1 cellular context compared by ENCODE assay signal in the genomic region with DNA sequence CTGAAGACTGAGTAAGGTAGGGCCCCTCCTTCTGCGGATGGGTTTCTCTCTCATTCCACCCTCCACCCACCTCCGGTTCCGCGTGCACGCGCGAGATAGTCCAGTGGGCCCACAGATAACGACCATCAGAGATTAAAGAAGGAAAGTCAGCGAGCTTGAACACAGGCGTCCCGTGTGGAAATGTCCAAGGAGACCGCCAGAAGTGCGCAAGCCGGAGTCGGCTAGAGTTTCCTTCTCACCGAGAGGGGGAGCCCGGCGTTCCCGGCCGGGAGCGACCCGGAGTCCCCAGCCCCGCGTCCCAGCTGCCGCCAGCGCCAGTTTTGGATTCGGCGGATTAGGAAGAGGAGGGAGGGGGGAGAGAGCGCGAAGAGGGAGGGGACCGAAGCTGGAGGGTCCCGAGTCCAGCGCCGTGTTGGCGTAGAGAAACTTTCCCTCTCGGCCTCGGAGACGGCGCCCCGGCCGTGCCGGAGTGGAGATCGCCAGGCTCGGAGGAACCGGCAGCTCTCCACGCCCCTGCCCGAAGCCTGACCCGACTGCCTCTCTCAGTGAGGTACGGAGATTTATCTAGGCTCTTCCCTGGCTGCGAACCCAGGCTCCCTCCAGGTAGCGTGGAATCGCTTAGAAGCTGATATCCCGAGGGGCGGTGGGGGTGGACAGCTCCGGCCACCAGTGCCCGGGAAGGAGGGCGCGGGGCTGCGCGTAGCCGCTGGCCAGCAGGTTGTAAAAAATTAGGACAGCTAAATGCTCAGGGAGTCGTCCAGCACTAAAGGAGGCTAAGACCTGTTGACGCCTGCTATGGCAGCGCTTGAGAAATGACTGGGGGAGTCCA.
TF ChIP-seq lines count a peak whose summit lies in the region.

A gene with protein sequence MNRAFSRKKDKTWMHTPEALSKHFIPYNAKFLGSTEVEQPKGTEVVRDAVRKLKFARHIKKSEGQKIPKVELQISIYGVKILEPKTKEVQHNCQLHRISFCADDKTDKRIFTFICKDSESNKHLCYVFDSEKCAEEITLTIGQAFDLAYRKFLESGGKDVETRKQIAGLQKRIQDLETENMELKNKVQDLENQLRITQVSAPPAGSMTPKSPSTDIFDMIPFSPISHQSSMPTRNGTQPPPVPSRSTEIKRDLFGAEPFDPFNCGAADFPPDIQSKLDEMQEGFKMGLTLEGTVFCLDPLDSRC (plus strand): TSS at position 258 of the 829 bp plus-strand sequence. CDS start 185,829 bp downstream, outside the sequence.

TF ChIP-seq in HepG2, 621 proteins besides CTCF, POLR2A, EP300 and RAD21 (continued from another document and continues in another):
- TF ChIP-seq, protein P1, sequence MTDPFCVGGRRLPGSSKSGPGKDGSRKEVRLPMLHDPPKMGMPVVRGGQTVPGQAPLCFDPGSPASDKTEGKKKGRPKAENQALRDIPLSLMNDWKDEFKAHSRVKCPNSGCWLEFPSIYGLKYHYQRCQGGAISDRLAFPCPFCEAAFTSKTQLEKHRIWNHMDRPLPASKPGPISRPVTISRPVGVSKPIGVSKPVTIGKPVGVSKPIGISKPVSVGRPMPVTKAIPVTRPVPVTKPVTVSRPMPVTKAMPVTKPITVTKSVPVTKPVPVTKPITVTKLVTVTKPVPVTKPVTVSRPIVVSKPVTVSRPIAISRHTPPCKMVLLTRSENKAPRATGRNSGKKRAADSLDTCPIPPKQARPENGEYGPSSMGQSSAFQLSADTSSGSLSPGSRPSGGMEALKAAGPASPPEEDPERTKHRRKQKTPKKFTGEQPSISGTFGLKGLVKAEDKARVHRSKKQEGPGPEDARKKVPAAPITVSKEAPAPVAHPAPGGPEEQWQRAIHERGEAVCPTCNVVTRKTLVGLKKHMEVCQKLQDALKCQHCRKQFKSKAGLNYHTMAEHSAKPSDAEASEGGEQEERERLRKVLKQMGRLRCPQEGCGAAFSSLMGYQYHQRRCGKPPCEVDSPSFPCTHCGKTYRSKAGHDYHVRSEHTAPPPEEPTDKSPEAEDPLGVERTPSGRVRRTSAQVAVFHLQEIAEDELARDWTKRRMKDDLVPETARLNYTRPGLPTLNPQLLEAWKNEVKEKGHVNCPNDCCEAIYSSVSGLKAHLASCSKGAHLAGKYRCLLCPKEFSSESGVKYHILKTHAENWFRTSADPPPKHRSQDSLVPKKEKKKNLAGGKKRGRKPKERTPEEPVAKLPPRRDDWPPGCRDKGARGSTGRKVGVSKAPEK (CRISPR knock-in tag; IDR thresholded peaks at IDR 0.05; ENCODE audit: borderline replicate concordance) = 0 out of 2 replicates have a peak, but pooled peaks have one; percentile 29
- TF ChIP-seq WIZ (CRISPR knock-in tag; IDR thresholded peaks at IDR 0.05) (no peak), ISX (CRISPR knock-in tag; conservative IDR thresholded peaks at IDR 0.05) (no peak), SMAD1 (CRISPR knock-in tag; IDR thresholded peaks at IDR 0.05; ENCODE audit: borderline replicate concordance, low read depth) (no peak), SSRP1 (CRISPR knock-in tag; IDR thresholded peaks at IDR 0.05) (no peak), STAG1 (CRISPR knock-in tag; IDR thresholded peaks at IDR 0.05) (peak; percentile 18; the same call in 1 of the 2 replicates), ZNF619 (CRISPR knock-in tag; IDR thresholded peaks at IDR 0.05) (peak; percentile 91; the same call in 1 of the 2 replicates), RARG (CRISPR knock-in tag; IDR thresholded peaks at IDR 0.05; ENCODE audit: low read depth) (no peak), NR1H2 (CRISPR knock-in tag; IDR thresholded peaks at IDR 0.05; ENCODE audit: borderline replicate concordance, low read depth) (no peak), EED (CRISPR knock-in tag; IDR thresholded peaks at IDR 0.05) (no peak), ZNF546 (CRISPR knock-in tag; conservative IDR thresholded peaks at IDR 0.05) (peak; percentile 45; the same call in 1 of the 2 replicates), ARNTL (CRISPR knock-in tag; IDR thresholded peaks at IDR 0.05) (no peak), BORCS8-MEF2B (CRISPR knock-in tag; IDR thresholded peaks at IDR 0.05) (0 out of 2 replicates have a peak, but pooled peaks have one; percentile 28), MEIS2 (CRISPR knock-in tag; IDR thresholded peaks at IDR 0.05) (no peak), CENPX (CRISPR knock-in tag; IDR thresholded peaks at IDR 0.05) (no peak), PRMT3 (CRISPR knock-in tag; IDR thresholded peaks at IDR 0.05; ENCODE audit: borderline replicate concordance, low read depth) (no peak), ZNF329 (CRISPR knock-in tag; IDR thresholded peaks at IDR 0.05; ENCODE audit: low read depth) (no peak), GFI1 (CRISPR knock-in tag; IDR thresholded peaks at IDR 0.05; ENCODE audit: borderline replicate concordance) (peak; percentile 84), HOXA9 (CRISPR knock-in tag; IDR thresholded peaks at IDR 0.05; ENCODE audit: borderline replicate concordance) (no peak), NFIB (CRISPR knock-in tag; IDR thresholded peaks at IDR 0.05; ENCODE audit: borderline replicate concordance) (no peak), PCBP1 (IDR thresholded peaks at IDR 0.05; ENCODE audit: borderline replicate concordance, low read depth, low read length) (no peak), HMG20B (CRISPR knock-in tag; conservative IDR thresholded peaks at IDR 0.05) (no peak), ZNF501 (CRISPR knock-in tag; IDR thresholded peaks at IDR 0.05) (peak; percentile 79; the same call in 1 of the 2 replicates), HNF4G (IDR thresholded peaks at IDR 0.05; ENCODE audit: borderline replicate concordance, low read depth, low read length) (no peak), HNF4G (CRISPR knock-in tag; IDR thresholded peaks at IDR 0.05; ENCODE audit: borderline replicate concordance, low read depth) (no peak)
- TF ChIP-seq, protein P2, sequence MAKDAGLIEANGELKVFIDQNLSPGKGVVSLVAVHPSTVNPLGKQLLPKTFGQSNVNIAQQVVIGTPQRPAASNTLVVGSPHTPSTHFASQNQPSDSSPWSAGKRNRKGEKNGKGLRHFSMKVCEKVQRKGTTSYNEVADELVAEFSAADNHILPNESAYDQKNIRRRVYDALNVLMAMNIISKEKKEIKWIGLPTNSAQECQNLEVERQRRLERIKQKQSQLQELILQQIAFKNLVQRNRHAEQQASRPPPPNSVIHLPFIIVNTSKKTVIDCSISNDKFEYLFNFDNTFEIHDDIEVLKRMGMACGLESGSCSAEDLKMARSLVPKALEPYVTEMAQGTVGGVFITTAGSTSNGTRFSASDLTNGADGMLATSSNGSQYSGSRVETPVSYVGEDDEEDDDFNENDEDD (CRISPR knock-in tag; IDR thresholded peaks at IDR 0.05; ENCODE audit: borderline replicate concordance) = no peak; the same call in 1 of the 2 replicates
- TF ChIP-seq, protein P3, sequence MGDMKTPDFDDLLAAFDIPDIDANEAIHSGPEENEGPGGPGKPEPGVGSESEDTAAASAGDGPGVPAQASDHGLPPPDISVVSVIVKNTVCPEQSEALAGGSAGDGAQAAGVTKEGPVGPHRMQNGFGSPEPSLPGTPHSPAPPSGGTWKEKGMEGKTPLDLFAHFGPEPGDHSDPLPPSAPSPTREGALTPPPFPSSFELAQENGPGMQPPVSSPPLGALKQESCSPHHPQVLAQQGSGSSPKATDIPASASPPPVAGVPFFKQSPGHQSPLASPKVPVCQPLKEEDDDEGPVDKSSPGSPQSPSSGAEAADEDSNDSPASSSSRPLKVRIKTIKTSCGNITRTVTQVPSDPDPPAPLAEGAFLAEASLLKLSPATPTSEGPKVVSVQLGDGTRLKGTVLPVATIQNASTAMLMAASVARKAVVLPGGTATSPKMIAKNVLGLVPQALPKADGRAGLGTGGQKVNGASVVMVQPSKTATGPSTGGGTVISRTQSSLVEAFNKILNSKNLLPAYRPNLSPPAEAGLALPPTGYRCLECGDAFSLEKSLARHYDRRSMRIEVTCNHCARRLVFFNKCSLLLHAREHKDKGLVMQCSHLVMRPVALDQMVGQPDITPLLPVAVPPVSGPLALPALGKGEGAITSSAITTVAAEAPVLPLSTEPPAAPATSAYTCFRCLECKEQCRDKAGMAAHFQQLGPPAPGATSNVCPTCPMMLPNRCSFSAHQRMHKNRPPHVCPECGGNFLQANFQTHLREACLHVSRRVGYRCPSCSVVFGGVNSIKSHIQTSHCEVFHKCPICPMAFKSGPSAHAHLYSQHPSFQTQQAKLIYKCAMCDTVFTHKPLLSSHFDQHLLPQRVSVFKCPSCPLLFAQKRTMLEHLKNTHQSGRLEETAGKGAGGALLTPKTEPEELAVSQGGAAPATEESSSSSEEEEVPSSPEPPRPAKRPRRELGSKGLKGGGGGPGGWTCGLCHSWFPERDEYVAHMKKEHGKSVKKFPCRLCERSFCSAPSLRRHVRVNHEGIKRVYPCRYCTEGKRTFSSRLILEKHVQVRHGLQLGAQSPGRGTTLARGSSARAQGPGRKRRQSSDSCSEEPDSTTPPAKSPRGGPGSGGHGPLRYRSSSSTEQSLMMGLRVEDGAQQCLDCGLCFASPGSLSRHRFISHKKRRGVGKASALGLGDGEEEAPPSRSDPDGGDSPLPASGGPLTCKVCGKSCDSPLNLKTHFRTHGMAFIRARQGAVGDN (CRISPR knock-in tag; IDR thresholded peaks at IDR 0.05) = peak; percentile 47
- TF ChIP-seq, protein P4, sequence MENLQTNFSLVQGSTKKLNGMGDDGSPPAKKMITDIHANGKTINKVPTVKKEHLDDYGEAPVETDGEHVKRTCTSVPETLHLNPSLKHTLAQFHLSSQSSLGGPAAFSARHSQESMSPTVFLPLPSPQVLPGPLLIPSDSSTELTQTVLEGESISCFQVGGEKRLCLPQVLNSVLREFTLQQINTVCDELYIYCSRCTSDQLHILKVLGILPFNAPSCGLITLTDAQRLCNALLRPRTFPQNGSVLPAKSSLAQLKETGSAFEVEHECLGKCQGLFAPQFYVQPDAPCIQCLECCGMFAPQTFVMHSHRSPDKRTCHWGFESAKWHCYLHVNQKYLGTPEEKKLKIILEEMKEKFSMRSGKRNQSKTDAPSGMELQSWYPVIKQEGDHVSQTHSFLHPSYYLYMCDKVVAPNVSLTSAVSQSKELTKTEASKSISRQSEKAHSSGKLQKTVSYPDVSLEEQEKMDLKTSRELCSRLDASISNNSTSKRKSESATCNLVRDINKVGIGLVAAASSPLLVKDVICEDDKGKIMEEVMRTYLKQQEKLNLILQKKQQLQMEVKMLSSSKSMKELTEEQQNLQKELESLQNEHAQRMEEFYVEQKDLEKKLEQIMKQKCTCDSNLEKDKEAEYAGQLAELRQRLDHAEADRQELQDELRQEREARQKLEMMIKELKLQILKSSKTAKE (CRISPR knock-in tag; IDR thresholded peaks at IDR 0.05; ENCODE audit: borderline replicate concordance) = no peak
- TF ChIP-seq, protein P5, sequence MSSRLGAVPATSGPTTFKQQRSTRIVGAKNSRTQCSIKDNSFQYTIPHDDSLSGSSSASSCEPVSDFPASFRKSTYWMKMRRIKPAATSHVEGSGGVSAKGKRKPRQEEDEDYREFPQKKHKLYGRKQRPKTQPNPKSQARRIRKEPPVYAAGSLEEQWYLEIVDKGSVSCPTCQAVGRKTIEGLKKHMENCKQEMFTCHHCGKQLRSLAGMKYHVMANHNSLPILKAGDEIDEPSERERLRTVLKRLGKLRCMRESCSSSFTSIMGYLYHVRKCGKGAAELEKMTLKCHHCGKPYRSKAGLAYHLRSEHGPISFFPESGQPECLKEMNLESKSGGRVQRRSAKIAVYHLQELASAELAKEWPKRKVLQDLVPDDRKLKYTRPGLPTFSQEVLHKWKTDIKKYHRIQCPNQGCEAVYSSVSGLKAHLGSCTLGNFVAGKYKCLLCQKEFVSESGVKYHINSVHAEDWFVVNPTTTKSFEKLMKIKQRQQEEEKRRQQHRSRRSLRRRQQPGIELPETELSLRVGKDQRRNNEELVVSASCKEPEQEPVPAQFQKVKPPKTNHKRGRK (CRISPR knock-in tag; IDR thresholded peaks at IDR 0.05) = 0 out of 2 replicates have a peak, but pooled peaks have one; percentile 45
- TF ChIP-seq, protein P6, sequence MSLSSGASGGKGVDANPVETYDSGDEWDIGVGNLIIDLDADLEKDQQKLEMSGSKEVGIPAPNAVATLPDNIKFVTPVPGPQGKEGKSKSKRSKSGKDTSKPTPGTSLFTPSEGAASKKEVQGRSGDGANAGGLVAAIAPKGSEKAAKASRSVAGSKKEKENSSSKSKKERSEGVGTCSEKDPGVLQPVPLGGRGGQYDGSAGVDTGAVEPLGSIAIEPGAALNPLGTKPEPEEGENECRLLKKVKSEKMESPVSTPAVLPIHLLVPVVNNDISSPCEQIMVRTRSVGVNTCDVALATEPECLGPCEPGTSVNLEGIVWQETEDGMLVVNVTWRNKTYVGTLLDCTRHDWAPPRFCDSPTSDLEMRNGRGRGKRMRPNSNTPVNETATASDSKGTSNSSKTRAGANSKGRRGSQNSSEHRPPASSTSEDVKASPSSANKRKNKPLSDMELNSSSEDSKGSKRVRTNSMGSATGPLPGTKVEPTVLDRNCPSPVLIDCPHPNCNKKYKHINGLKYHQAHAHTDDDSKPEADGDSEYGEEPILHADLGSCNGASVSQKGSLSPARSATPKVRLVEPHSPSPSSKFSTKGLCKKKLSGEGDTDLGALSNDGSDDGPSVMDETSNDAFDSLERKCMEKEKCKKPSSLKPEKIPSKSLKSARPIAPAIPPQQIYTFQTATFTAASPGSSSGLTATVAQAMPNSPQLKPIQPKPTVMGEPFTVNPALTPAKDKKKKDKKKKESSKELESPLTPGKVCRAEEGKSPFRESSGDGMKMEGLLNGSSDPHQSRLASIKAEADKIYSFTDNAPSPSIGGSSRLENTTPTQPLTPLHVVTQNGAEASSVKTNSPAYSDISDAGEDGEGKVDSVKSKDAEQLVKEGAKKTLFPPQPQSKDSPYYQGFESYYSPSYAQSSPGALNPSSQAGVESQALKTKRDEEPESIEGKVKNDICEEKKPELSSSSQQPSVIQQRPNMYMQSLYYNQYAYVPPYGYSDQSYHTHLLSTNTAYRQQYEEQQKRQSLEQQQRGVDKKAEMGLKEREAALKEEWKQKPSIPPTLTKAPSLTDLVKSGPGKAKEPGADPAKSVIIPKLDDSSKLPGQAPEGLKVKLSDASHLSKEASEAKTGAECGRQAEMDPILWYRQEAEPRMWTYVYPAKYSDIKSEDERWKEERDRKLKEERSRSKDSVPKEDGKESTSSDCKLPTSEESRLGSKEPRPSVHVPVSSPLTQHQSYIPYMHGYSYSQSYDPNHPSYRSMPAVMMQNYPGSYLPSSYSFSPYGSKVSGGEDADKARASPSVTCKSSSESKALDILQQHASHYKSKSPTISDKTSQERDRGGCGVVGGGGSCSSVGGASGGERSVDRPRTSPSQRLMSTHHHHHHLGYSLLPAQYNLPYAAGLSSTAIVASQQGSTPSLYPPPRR (CRISPR knock-in tag; IDR thresholded peaks at IDR 0.05; ENCODE audit: borderline replicate concordance) = no peak
- TF ChIP-seq, protein P7, sequence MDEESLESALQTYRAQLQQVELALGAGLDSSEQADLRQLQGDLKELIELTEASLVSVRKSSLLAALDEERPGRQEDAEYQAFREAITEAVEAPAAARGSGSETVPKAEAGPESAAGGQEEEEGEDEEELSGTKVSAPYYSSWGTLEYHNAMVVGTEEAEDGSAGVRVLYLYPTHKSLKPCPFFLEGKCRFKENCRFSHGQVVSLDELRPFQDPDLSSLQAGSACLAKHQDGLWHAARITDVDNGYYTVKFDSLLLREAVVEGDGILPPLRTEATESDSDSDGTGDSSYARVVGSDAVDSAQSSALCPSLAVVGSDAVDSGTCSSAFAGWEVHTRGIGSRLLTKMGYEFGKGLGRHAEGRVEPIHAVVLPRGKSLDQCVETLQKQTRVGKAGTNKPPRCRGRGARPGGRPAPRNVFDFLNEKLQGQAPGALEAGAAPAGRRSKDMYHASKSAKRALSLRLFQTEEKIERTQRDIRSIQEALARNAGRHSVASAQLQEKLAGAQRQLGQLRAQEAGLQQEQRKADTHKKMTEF (CRISPR knock-in tag; IDR thresholded peaks at IDR 0.05) = no peak
- TF ChIP-seq, protein P8, sequence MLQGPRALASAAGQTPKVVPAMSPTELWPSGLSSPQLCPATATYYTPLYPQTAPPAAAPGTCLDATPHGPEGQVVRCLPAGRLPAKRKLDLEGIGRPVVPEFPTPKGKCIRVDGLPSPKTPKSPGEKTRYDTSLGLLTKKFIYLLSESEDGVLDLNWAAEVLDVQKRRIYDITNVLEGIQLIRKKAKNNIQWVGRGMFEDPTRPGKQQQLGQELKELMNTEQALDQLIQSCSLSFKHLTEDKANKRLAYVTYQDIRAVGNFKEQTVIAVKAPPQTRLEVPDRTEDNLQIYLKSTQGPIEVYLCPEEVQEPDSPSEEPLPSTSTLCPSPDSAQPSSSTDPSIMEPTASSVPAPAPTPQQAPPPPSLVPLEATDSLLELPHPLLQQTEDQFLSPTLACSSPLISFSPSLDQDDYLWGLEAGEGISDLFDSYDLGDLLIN (CRISPR knock-in tag; IDR thresholded peaks at IDR 0.05; ENCODE audit: borderline replicate concordance) = no peak
